8 cellular contexts compared by ENCODE assay signal in the genomic region with DNA sequence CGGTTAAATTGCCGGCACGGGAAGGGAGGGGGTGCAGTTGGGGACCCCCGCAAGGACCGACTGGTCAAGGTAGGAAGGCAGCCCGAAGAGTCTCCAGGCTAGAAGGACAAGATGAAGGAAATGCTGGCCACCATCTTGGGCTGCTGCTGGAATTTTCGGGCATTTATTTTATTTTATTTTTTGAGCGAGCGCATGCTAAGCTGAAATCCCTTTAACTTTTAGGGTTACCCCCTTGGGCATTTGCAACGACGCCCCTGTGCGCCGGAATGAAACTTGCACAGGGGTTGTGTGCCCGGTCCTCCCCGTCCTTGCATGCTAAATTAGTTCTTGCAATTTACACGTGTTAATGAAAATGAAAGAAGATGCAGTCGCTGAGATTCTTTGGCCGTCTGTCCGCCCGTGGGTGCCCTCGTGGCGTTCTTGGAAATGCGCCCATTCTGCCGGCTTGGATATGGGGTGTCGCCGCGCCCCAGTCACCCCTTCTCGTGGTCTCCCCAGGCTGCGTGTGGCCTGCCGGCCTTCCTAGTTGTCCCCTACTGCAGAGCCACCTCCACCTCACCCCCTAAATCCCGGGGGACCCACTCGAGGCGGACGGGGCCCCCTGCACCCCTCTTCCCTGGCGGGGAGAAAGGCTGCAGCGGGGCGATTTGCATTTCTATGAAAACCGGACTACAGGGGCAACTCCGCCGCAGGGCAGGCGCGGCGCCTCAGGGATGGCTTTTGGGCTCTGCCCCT. TPM values are rescaled to one million over a fixed set of nuclear protein-coding genes. Genes with fewer than 3 reads are reported as not detected.
A peak's percentile ranks its signal among the peaks of the same experiment; 100 is the strongest.
DNase-seq lines count a peak whose midpoint lies in the region; ATAC-seq and TF ChIP-seq lines count a peak whose summit lies in the region.

No MANE protein-coding gene starts in this region.

- peaks cover 26 to 34% of the 10 kb centered on the region in 2 experiments for H3K4me1 ChIP-seq in trophoblast cell (ENCODE audit: control insufficient read depth in 1 of 2, insufficient read depth in 2 of 2, low read length in 2 of 2)

- H4K12ac ChIP-seq in trophoblast cell (ENCODE audit: low read depth, low read length): peak overlapping the region; percentile 43

- H3K23ac ChIP-seq in trophoblast cell (ENCODE audit: low read length): no peak overlapping the region

- peak overlapping the region; percentile 83 for H3K4me2 ChIP-seq in trophoblast cell (ENCODE audit: low read length)

- DNase-seq in GM06990 (ENCODE audit: extremely low read depth, insufficient read length) (no peak), SK-N-MC (ENCODE audit: low read depth, low spot score) (no peak), foreskin fibroblast (peak in 1 of 2 donors; percentile 78), trophoblast cell (no peak), G401 (ENCODE audit: low spot score) (no peak)
- DNase-seq in stimulated activated CD4-positive, alpha-beta T cell treated with anti-CD3 and anti-CD28 coated beads, Interleukin-4, amount 100 ng/mL, for 1 hour: no peak
- DNase-seq in stimulated activated CD4-positive, alpha-beta T cell treated with anti-CD3 and anti-CD28 coated beads, Interleukin-4, amount 100 ng/mL, for 4 hours: no peak

- H4K91ac ChIP-seq in trophoblast cell (ENCODE audit: low read depth, low read length): peak overlapping the region; percentile 58

- H3K4ac ChIP-seq in trophoblast cell (ENCODE audit: low read depth, low read length): peak overlapping the region; percentile 34

- H3K79me2 ChIP-seq in trophoblast cell (ENCODE audit: control insufficient read depth, insufficient read depth, low read length, poor library complexity): peaks cover 6% of the 10 kb centered on the region

- H2AK5ac ChIP-seq in trophoblast cell (ENCODE audit: low read length): peak overlapping the region; percentile 69

- H3K14ac ChIP-seq in trophoblast cell (ENCODE audit: low read length): no peak overlapping the region

- no peak overlapping the region for H2BK5ac ChIP-seq in trophoblast cell (ENCODE audit: low read depth, low read length, poor library complexity)

- WGBS in trophoblast cell (ENCODE audit: extremely low coverage, insufficient coverage, insufficient read length): no CpG with 5 or more reads among the region's 43 CpGs

- H2BK12ac ChIP-seq in trophoblast cell (ENCODE audit: low read length): peak overlapping the region; percentile 50

- peak overlapping the region; percentile 55 for H3K18ac ChIP-seq in trophoblast cell (ENCODE audit: low read length)

- H3K4me3 ChIP-seq in GM06990 (replicated peaks; ENCODE audit: low read depth, low read length) (peak overlapping the region; percentile 38), SK-N-MC (peak overlapping the region; percentile 99), foreskin fibroblast (ENCODE audit: low read depth in 1 of 2, low read length in 2 of 2) (peak overlapping the region; percentile 93 to 99), trophoblast cell (ENCODE audit: low read depth, low read length) (peak overlapping the region; percentile 34)

- H3K9ac ChIP-seq in SK-N-MC (ENCODE audit: insufficient read length) (peak overlapping the region; percentile 81), trophoblast cell (ENCODE audit: low read length) (peak overlapping the region; percentile 29)

- H3K27ac ChIP-seq in SK-N-MC: peak overlapping the region; percentile 96
- H3K27ac ChIP-seq in trophoblast cell (ENCODE audit: low read depth, low read length): no peak overlapping the region

- no peaks in the 10 kb centered on the region; the same call in 1 of the 2 replicates for H3K27me3 ChIP-seq in GM06990 (replicated peaks; ENCODE audit: control insufficient read depth, insufficient read depth, low read length)
- H3K27me3 ChIP-seq in trophoblast cell (ENCODE audit: insufficient read depth, low read length): peaks cover 27% of the 10 kb centered on the region

- in situ Hi-C loops in G401 (cut with HindIII; ENCODE audit: low sequenced_read_pairs): no loop called here

- H2AFZ ChIP-seq in trophoblast cell (ENCODE audit: insufficient read depth, low read length, poor library complexity): no peak overlapping the region

- H2BK120ac ChIP-seq in trophoblast cell (ENCODE audit: insufficient read depth, low read length, poor library complexity): no peak overlapping the region

- TF ChIP-seq CTCF in GM06990 (IDR thresholded peaks at IDR 0.05; ENCODE audit: insufficient read depth, low read length, poor library complexity, severe bottlenecking): no peak
- TF ChIP-seq CTCF in foreskin fibroblast (IDR thresholded peaks at IDR 0.05; ENCODE audit: low read depth, low read length): no peak

- peaks cover 37% of the 10 kb centered on the region for H3K79me1 ChIP-seq in trophoblast cell (ENCODE audit: low read length)

- H4K8ac ChIP-seq in trophoblast cell (ENCODE audit: low read depth, low read length): no peak overlapping the region

- no peak for ATAC-seq in GM19324 (IDR thresholded peaks at IDR 0.05; ENCODE audit: low FRiP score, unreplicated experiment)

- no peaks in the 10 kb centered on the region for H3K36me3 ChIP-seq in GM06990 (ENCODE audit: control insufficient read depth, insufficient read depth, low read length)
- H3K36me3 ChIP-seq in SK-N-MC (ENCODE audit: insufficient read depth, low read length): peaks cover 33% of the 10 kb centered on the region
- H3K36me3 ChIP-seq in trophoblast cell (ENCODE audit: control insufficient read depth in 1 of 2, insufficient read depth in 2 of 2, low read length in 2 of 2): peaks cover 11 to 13% of the 10 kb centered on the region in 2 experiments

- no peaks in the 10 kb centered on the region for H3K9me3 ChIP-seq in SK-N-MC (ENCODE audit: low read depth, low read length)
- peaks cover 1% of the 10 kb centered on the region for H3K9me3 ChIP-seq in trophoblast cell (ENCODE audit: insufficient read depth, low read depth, low read length)

RNA-seq across cellular contexts. Expression of a gene that starts 0.5 kb away (rescaled TPM):
- polyA plus RNA-seq in trophoblast cell (2013): 14.3 and 16.7 TPM in 2 replicates
- total RNA-seq in G401 (2014; rRNA removed; shearing (Covaris generic)): 91.6 and 101 TPM in 2 replicates

RNA-seq across cellular contexts. Expression of a gene that starts 34.7 kb away (rescaled TPM):
- 10.1 and 10.8 TPM in 2 replicates for polyA plus RNA-seq in trophoblast cell (2013)
- total RNA-seq in G401 (2014; rRNA removed; shearing (Covaris generic)): 17.1 and 19.8 TPM in 2 replicates

Comparison
In these comparisons a context has a peak if more than half of its experiments do, and no peak if none do; other contexts are left out.
1. H3K4me3 ChIP-seq: peak in every context shown above with its lines; median percentile 99 in SK-N-MC; 96 in foreskin fibroblast; 38 in GM06990; 34 in trophoblast cell.